In genomic region chr12:51813931-51814310, GRCh38 we compare ENCODE assay signal across 8 cellular contexts. TPM values are rescaled to one million over a fixed set of nuclear protein-coding genes. Genes with fewer than 3 reads are reported as not detected.
DNase-seq lines count a peak whose midpoint lies in the region; ATAC-seq, FAIRE-seq and TF ChIP-seq lines count a peak whose summit lies in the region.
"Had no signal": no experiment of that assay in that cellular context is flagged by ENCODE, and none has a peak within 500 bp of the region (broad histone marks: within the 10 kb centered on the region; RNA-seq: fewer than 3 reads in every experiment).

No MANE protein-coding gene starts in this region.

- DNase-seq in HFF-Myc (ENCODE audit: extremely low read depth, low read depth): no peak
- no peak for DNase-seq in activated naive CD8-positive, alpha-beta T cell treated with anti-CD3 and anti-CD28 coated beads, Interleukin-2, amount 50 U/mL, for 24 hours
- DNase-seq in kidney: peak; percentile 80
- DNase-seq in small intestine: no peak
- no peak for DNase-seq in NCI-H345 treated with DMSO at 0.1 percent for 48 hours (lab: John Stamatoyannopoulos, UW; ENCODE audit: unreplicated experiment)
- DNase-seq in T-helper 2 cell: no peak
- no peak for DNase-seq in NCI-H146 treated with DMSO at 0.1 percent for 48 hours (lab: John Stamatoyannopoulos, UW; ENCODE audit: unreplicated experiment)

- peak overlapping the region; percentile 28 for H3K4me3 ChIP-seq in HFF-Myc (replicated peaks; ENCODE audit: low read depth, low read length)
- H3K4me3 ChIP-seq in kidney (ENCODE audit: low read length in 2 of 2): peak overlapping the region in 1 of 2 donors; percentile 43
- peak overlapping the region; percentile 33 to 69 for H3K4me3 ChIP-seq in small intestine (ENCODE audit: low read depth in 1 of 2, low read length in 2 of 2)

- H3K27ac Mint-ChIP-seq in activated naive CD8-positive, alpha-beta T cell treated with anti-CD3 and anti-CD28 coated beads, Interleukin-2, amount 50 U/mL, for 24 hours: no peak overlapping the region

- WGBS in small intestine, 3 donors: 5 to 9% (median 8%) methylated on average over 22 to 34 of the region's 34 CpGs

- H3K36me3 ChIP-seq in kidney (ENCODE audit: control insufficient read depth in 1 of 2, insufficient read depth in 2 of 2, low read length in 2 of 2): no peaks in the 10 kb centered on the region
- H3K36me3 ChIP-seq in small intestine (ENCODE audit: control insufficient read depth in 2 of 2, insufficient read depth in 2 of 2, low read length in 2 of 2): no peaks in the 10 kb centered on the region
- H3K36me3 ChIP-seq: thyroid gland had no signal

- no peak overlapping the region for H3K27ac ChIP-seq in kidney (ENCODE audit: low read depth in 2 of 2, low read length in 2 of 2)
- H3K27ac ChIP-seq in small intestine (ENCODE audit: low read depth in 1 of 2, low read length in 1 of 2): peak overlapping the region in 1 of 2 donors; percentile 38

- peaks cover 7% of the 10 kb centered on the region for H3K4me1 Mint-ChIP-seq in activated naive CD8-positive, alpha-beta T cell treated with anti-CD3 and anti-CD28 coated beads, Interleukin-2, amount 50 U/mL, for 24 hours

- no peaks in the 10 kb centered on the region for H3K36me3 Mint-ChIP-seq in activated naive CD8-positive, alpha-beta T cell treated with anti-CD3 and anti-CD28 coated beads, Interleukin-2, amount 50 U/mL, for 24 hours (ENCODE audit: low read depth)

- H3K27me3 Mint-ChIP-seq in activated naive CD8-positive, alpha-beta T cell treated with anti-CD3 and anti-CD28 coated beads, Interleukin-2, amount 50 U/mL, for 24 hours: peaks cover 11% of the 10 kb centered on the region

- intact Hi-C loops in kidney (cut with DNase I): no loop called here

- peak; percentile 37 for ATAC-seq in activated naive CD8-positive, alpha-beta T cell treated with anti-CD3 and anti-CD28 coated beads, Interleukin-2, amount 50 U/mL, for 24 hours

- peak overlapping the region in 1 of 2 donors; percentile 12 for H3K9ac ChIP-seq in kidney (ENCODE audit: low read length in 2 of 2)

- H3K4me1 ChIP-seq in kidney (ENCODE audit: control insufficient read depth in 1 of 2, insufficient read depth in 1 of 2, low read depth in 1 of 2, low read length in 2 of 2) (peaks cover 0 to 2% of the 10 kb centered on the region in 2 donors), small intestine (ENCODE audit: control insufficient read depth in 2 of 2, insufficient read depth in 1 of 2, low read depth in 1 of 2, low read length in 1 of 2) (no peaks in the 10 kb centered on the region)

- no peak for FAIRE-seq in kidney (lab: Jason Lieb, UNC)
- no peak for FAIRE-seq in small intestine (lab: Jason Lieb, UNC)

- H3K9me3 Mint-ChIP-seq in activated naive CD8-positive, alpha-beta T cell treated with anti-CD3 and anti-CD28 coated beads, Interleukin-2, amount 50 U/mL, for 24 hours: no peaks in the 10 kb centered on the region

- H3K9me3 ChIP-seq in kidney (ENCODE audit: control insufficient read depth in 1 of 2, low read length in 2 of 2): no peaks in the 10 kb centered on the region
- H3K9me3 ChIP-seq in small intestine (ENCODE audit: control insufficient read depth, low read depth): no peaks in the 10 kb centered on the region
- H3K9me3 ChIP-seq: thyroid gland had no signal

- no peak for TF ChIP-seq CTCF in HFF-Myc (IDR thresholded peaks at IDR 0.05; ENCODE audit: low read depth, low read length, missing control alignments)
- no peak for TF ChIP-seq CTCF in kidney (IDR thresholded peaks at IDR 0.05; ENCODE audit: borderline replicate concordance, extremely low read depth, insufficient read depth)

- no peaks in the 10 kb centered on the region for H3K27me3 ChIP-seq in small intestine (ENCODE audit: control insufficient read depth in 2 of 2, insufficient read depth in 2 of 2, low read length in 2 of 2)
- H3K27me3 ChIP-seq: thyroid gland had no signal

- peak overlapping the region; percentile 25 for H3K4me3 Mint-ChIP-seq in activated naive CD8-positive, alpha-beta T cell treated with anti-CD3 and anti-CD28 coated beads, Interleukin-2, amount 50 U/mL, for 24 hours

RNA-seq across cellular contexts. Expression of gene FIGNL2, which starts 34.6 kb away (rescaled TPM):
- total RNA-seq in kidney: 6.1 TPM
- polyA plus RNA-seq in kidney (ENCODE audit: insufficient read depth, low read depth, low replicate concordance): 3.1 TPM
- under 1 TPM in 1 of 3 donors, not detected in 2; 0.39 TPM for polyA plus RNA-seq in small intestine
